Comparison of ENCODE assay signal across 20 cellular contexts in genomic region chr2:124264496-124265160, GRCh38.
DNase-seq lines count a peak whose midpoint lies in the region; ATAC-seq and TF ChIP-seq lines count a peak whose summit lies in the region.
"Had no signal": no experiment of that assay in that cellular context is flagged by ENCODE, and none has a peak within 500 bp of the region (broad histone marks: within the 10 kb centered on the region; RNA-seq: fewer than 3 reads in every experiment).

No MANE protein-coding gene starts in this region.

- DNase-seq in H4 (ENCODE audit: low spot score) (peak; percentile 15), astrocyte of the spinal cord (ENCODE audit: low read depth, low spot score) (peak; percentile 22), immature natural killer cell (peak; percentile 58 to 63 (median 61)), caudate nucleus (lab: John Stamatoyannopoulos, UW) (no peak), tibial artery (no peak), NCI-H526 treated with DMSO at 0.1 percent for 48 hours (lab: John Stamatoyannopoulos, UW) (no peak)
- DNase-seq: ACHN; BE2C; CD8-positive, alpha-beta T cell; DND-41; KG1; MM.1S; NCI-H1105 treated with DMSO at 0.1 percent for 48 hours; NCI-H187; NCI-H774; Peyer's patch; SHP77 had no signal

- ATAC-seq in HG03565 (IDR thresholded peaks at IDR 0.05; ENCODE audit: unreplicated experiment) = no peak
- ATAC-seq: CD8-positive, alpha-beta T cell; GM23338 had no signal

- H3K27me3 ChIP-seq in tibial artery = no peaks in the 10 kb centered on the region
- H3K27me3 ChIP-seq: BE2C, Peyer's patch had no signal

- no peaks in the 10 kb centered on the region for H3K4me1 ChIP-seq in tibial artery
- H3K4me1 ChIP-seq: BE2C, Peyer's patch had no signal

- H3K4me3 ChIP-seq in astrocyte of the spinal cord (ENCODE audit: low read depth, low read length) = no peak overlapping the region
- no peak overlapping the region for H3K4me3 ChIP-seq in tibial artery
- H3K4me3 ChIP-seq: GM23338, Peyer's patch had no signal

- H3K27ac ChIP-seq in caudate nucleus (ENCODE audit: low read depth, low read length) (no peak overlapping the region), tibial artery (no peak overlapping the region)
- H3K27ac ChIP-seq: HL-60, Peyer's patch had no signal

- peaks cover 13 to 17% of the 10 kb centered on the region in 2 donors for H3K4me1 Mint-ChIP-seq in immature natural killer cell
- H3K4me1 Mint-ChIP-seq: GM23338 had no signal

- H3K9me3 Mint-ChIP-seq in immature natural killer cell = peaks cover 0 to 30% (median 12%) of the 10 kb centered on the region in 6 donors
- H3K9me3 Mint-ChIP-seq: CD8-positive, alpha-beta T cell had no signal

- peak overlapping the region; percentile 91 to 99 (median 92) for H3K27ac Mint-ChIP-seq in immature natural killer cell
- H3K27ac Mint-ChIP-seq: CD8-positive, alpha-beta T cell; GM23338 had no signal

- H3K27me3 Mint-ChIP-seq in immature natural killer cell (ENCODE audit: low read depth in 3 of 3) = peaks cover 0 to 12% (median 3%) of the 10 kb centered on the region in 3 donors

- in situ Hi-C loops in astrocyte of the spinal cord (cut with HindIII; ENCODE audit: low sequenced_read_pairs) = no loop called here

- H3K36me3 Mint-ChIP-seq in immature natural killer cell = no peaks in the 10 kb centered on the region
- H3K36me3 Mint-ChIP-seq: CD8-positive, alpha-beta T cell had no signal

- H3K4me3 Mint-ChIP-seq in immature natural killer cell = peak overlapping the region; percentile 36 to 63 (median 51)
- H3K4me3 Mint-ChIP-seq: CD8-positive, alpha-beta T cell; GM23338 had no signal

- H3K9me3 ChIP-seq in tibial artery = no peaks in the 10 kb centered on the region
- H3K9me3 ChIP-seq: BE2C, Peyer's patch had no signal

- intact Hi-C loops in tibial artery (cut with DNase I; ENCODE audit: low total_unique reads) = no loop called here

- TF ChIP-seq CTCF in astrocyte of the spinal cord (IDR thresholded peaks at IDR 0.05; ENCODE audit: low read depth, low read length) (no peak), tibial artery (IDR thresholded peaks at IDR 0.05) (no peak)

- no peaks in the 10 kb centered on the region for H3K36me3 ChIP-seq in tibial artery
- H3K36me3 ChIP-seq: BE2C, Peyer's patch had no signal

Comparison
In these comparisons a context has a peak if more than half of its experiments do, and no peak if none do; other contexts are left out.
1. DNase-seq: peak in H4 (single experiment), astrocyte of the spinal cord (single experiment) and immature natural killer cell (3 of 3); none in caudate nucleus (0 of 61), tibial artery (0 of 2) and NCI-H526 treated with DMSO at 0.1 percent for 48 hours (single experiment).